ENCODE assay signal across 1 cellular context in the genomic region with DNA sequence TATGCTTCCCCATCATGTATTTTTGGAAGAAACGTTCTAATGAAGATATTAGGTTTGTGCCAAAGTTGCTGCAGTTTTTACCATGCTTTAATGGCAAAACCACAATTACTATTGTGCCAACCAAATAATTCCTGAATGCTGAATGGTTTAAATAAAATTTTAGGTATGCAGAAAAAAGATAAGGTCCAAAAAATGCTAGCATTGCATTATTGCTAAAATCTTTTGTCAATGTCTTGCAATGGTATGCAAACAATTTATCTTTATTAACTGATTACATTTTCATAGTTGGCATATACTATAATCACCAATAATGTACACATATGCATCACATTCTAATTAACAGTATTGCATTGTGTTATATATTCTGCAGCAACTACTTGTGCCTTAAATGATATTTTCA.
TF ChIP-seq lines count a peak whose summit lies in the region.

No MANE protein-coding gene starts in this region.

TF ChIP-seq in K562, 482 proteins besides CTCF, POLR2A, EP300 and RAD21 (continued from another document):
- TF ChIP-seq, protein P1, sequence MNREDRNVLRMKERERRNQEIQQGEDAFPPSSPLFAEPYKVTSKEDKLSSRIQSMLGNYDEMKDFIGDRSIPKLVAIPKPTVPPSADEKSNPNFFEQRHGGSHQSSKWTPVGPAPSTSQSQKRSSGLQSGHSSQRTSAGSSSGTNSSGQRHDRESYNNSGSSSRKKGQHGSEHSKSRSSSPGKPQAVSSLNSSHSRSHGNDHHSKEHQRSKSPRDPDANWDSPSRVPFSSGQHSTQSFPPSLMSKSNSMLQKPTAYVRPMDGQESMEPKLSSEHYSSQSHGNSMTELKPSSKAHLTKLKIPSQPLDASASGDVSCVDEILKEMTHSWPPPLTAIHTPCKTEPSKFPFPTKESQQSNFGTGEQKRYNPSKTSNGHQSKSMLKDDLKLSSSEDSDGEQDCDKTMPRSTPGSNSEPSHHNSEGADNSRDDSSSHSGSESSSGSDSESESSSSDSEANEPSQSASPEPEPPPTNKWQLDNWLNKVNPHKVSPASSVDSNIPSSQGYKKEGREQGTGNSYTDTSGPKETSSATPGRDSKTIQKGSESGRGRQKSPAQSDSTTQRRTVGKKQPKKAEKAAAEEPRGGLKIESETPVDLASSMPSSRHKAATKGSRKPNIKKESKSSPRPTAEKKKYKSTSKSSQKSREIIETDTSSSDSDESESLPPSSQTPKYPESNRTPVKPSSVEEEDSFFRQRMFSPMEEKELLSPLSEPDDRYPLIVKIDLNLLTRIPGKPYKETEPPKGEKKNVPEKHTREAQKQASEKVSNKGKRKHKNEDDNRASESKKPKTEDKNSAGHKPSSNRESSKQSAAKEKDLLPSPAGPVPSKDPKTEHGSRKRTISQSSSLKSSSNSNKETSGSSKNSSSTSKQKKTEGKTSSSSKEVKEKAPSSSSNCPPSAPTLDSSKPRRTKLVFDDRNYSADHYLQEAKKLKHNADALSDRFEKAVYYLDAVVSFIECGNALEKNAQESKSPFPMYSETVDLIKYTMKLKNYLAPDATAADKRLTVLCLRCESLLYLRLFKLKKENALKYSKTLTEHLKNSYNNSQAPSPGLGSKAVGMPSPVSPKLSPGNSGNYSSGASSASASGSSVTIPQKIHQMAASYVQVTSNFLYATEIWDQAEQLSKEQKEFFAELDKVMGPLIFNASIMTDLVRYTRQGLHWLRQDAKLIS (CRISPR knock-in tag; IDR thresholded peaks at IDR 0.05): no peak
- 0 out of 2 replicates have a peak, but pooled peaks have one; percentile 5 for TF ChIP-seq MAFK (IDR thresholded peaks at IDR 0.05; ENCODE audit: low read length)
- TF ChIP-seq ZKSCAN3 (CRISPR knock-in tag; IDR thresholded peaks at IDR 0.05): no peak
- TF ChIP-seq MCM2 (IDR thresholded peaks at IDR 0.05; ENCODE audit: low read depth): no peak
